In genomic region chr2:24045511-24046508, GRCh38 we compare ENCODE assay signal across 9 cellular contexts. TPM values are rescaled to one million over a fixed set of nuclear protein-coding genes. Genes with fewer than 3 reads are reported as not detected.
DNase-seq lines count a peak whose midpoint lies in the region; ATAC-seq and TF ChIP-seq lines count a peak whose summit lies in the region.
"Had no signal": no experiment of that assay in that cellular context is flagged by ENCODE, and none has a peak within 500 bp of the region (broad histone marks: within the 10 kb centered on the region; RNA-seq: fewer than 3 reads in every experiment).

No MANE protein-coding gene starts in this region.

- H3K9ac ChIP-seq in iPS-15b (ENCODE audit: low read depth, low read length), result no peak overlapping the region

- H3K4me3 ChIP-seq in WI38 (ENCODE audit: low read depth, low read length) (peak overlapping the region; percentile 84), iPS-15b (ENCODE audit: low read depth, low read length) (peak overlapping the region; percentile 79), stomach (peak overlapping the region in 3 of 4 donors; percentile 61 to 87 (median 70))

- TF ChIP-seq POLR2A in stomach (IDR thresholded peaks at IDR 0.05) (no peak), erythroblast (IDR thresholded peaks at IDR 0.05; ENCODE audit: low read length) (no peak)

- no peak for DNase-seq in activated naive CD4-positive, alpha-beta T cell treated with anti-CD3 and anti-CD28 coated beads, Interleukin-2, amount 10 ng/mL, durations not matched to agents 7 days and 5 days
- no peak for DNase-seq in activated naive CD4-positive, alpha-beta T cell treated with anti-CD3 and anti-CD28 coated beads, Interleukin-2, amount 50 U/mL, for 16 hours
- DNase-seq in stomach (no peak), erythroblast (lab: John Stamatoyannopoulos, UW) (no peak)
- DNase-seq in stimulated activated CD4-positive, alpha-beta T cell treated with anti-CD3 and anti-CD28 coated beads, Interleukin-4, amount 100 ng/mL, for 4 hours, result no peak
- DNase-seq: stimulated activated CD4-positive, alpha-beta T cell treated with anti-CD3 and anti-CD28 coated beads, Interleukin-2, amount 100 ng/mL, for 48 hours had no signal

- WGBS in stomach, 5 donors, result 74 to 84% (median 80%) methylated on average over 11 of the region's 11 CpGs

- H3K4me1 Mint-ChIP-seq in activated naive CD4-positive, alpha-beta T cell treated with anti-CD3 and anti-CD28 coated beads, Interleukin-2, amount 10 ng/mL, durations not matched to agents 7 days and 5 days, result peaks cover 36% of the 10 kb centered on the region

- intact Hi-C loops in stomach (cut with DNase I; ENCODE audit: low total_unique reads), result no loop called here

- no peak for TF ChIP-seq EP300 in stomach (IDR thresholded peaks at IDR 0.05)

- no peaks in the 10 kb centered on the region for H3K27me3 ChIP-seq in iPS-15b (ENCODE audit: control insufficient read depth, insufficient read depth, low read length)
- H3K27me3 ChIP-seq in stomach, result peaks cover 0 to 8% (median 3%) of the 10 kb centered on the region in 3 donors

- H3K4me3 Mint-ChIP-seq in activated naive CD4-positive, alpha-beta T cell treated with anti-CD3 and anti-CD28 coated beads, Interleukin-2, amount 10 ng/mL, durations not matched to agents 7 days and 5 days, result peak overlapping the region; percentile 96

- peaks cover 11% of the 10 kb centered on the region for H3K27me3 Mint-ChIP-seq in activated naive CD4-positive, alpha-beta T cell treated with anti-CD3 and anti-CD28 coated beads, Interleukin-2, amount 10 ng/mL, durations not matched to agents 7 days and 5 days

- peaks cover 2% of the 10 kb centered on the region for H3K4me1 ChIP-seq in iPS-15b (ENCODE audit: control insufficient read depth, insufficient read depth, low read length)
- peaks cover 20 to 46% (median 39%) of the 10 kb centered on the region in 4 donors for H3K4me1 ChIP-seq in stomach

- no peaks in the 10 kb centered on the region for H3K36me3 ChIP-seq in iPS-15b (ENCODE audit: control insufficient read depth, insufficient read depth, low read length)
- no peaks in the 10 kb centered on the region for H3K36me3 ChIP-seq in stomach

- CTCF ChIA-PET in activated naive CD4-positive, alpha-beta T cell treated with anti-CD3 and anti-CD28 coated beads, Interleukin-2, amount 10 ng/mL, durations not matched to agents 7 days and 5 days (lab: Charles Lee), result no interaction called here

- H3K36me3 Mint-ChIP-seq in activated naive CD4-positive, alpha-beta T cell treated with anti-CD3 and anti-CD28 coated beads, Interleukin-2, amount 10 ng/mL, durations not matched to agents 7 days and 5 days, result peaks cover 2% of the 10 kb centered on the region

- TF ChIP-seq CTCF in WI38 (IDR thresholded peaks at IDR 0.05; ENCODE audit: low read depth, low read length), result no peak
- TF ChIP-seq CTCF in stomach (IDR thresholded peaks at IDR 0.05), result no peak

- H3K9me3 Mint-ChIP-seq in activated naive CD4-positive, alpha-beta T cell treated with anti-CD3 and anti-CD28 coated beads, Interleukin-2, amount 10 ng/mL, durations not matched to agents 7 days and 5 days, result no peaks in the 10 kb centered on the region

- H3K9me3 ChIP-seq in iPS-15b (ENCODE audit: control insufficient read depth, insufficient read depth, low read length) (no peaks in the 10 kb centered on the region), stomach (peaks cover 0 to 2% (median 0%) of the 10 kb centered on the region in 4 donors)

- H3K27ac ChIP-seq in stomach, result no peak overlapping the region

- H3K27ac Mint-ChIP-seq in activated naive CD4-positive, alpha-beta T cell treated with anti-CD3 and anti-CD28 coated beads, Interleukin-2, amount 10 ng/mL, durations not matched to agents 7 days and 5 days, result no peak overlapping the region

- no peak for ATAC-seq in GM18519 (IDR thresholded peaks at IDR 0.05; ENCODE audit: low FRiP score, unreplicated experiment)

RNA-seq across cellular contexts. Expression of gene WDCP, which starts 1.4 kb away (rescaled TPM):
- total RNA-seq in stomach, result 10 to 100 TPM in 1 of 5 donors, 1 to 10 TPM in 4; 1.2 to 25.9 (median 4.9) TPM
- polyA plus RNA-seq in stomach, result 1 to 10 TPM; 1.5 to 2.0 (median 1.8) TPM

RNA-seq across cellular contexts. Expression of gene FKBP1B, which starts 3.7 kb away (rescaled TPM):
- 10 to 100 TPM in 1 of 5 donors, 1 to 10 TPM in 3, not detected in 1; 1.3 to 13.6 (median 7.3) TPM for total RNA-seq in stomach
- 10 to 100 TPM; 21.1 to 34.3 (median 30.4) TPM for polyA plus RNA-seq in stomach

RNA-seq across cellular contexts. Expression of gene SF3B6, which starts 30.3 kb away (rescaled TPM):
- total RNA-seq in stomach, result 100 to 1,000 TPM in 1 of 5 donors, 10 to 100 TPM in 4; 18.8 to 121 (median 40.7) TPM
- polyA plus RNA-seq in stomach, result 100 to 1,000 TPM; 125 to 139 (median 126) TPM

RNA-seq across cellular contexts. Expression of gene MFSD2B, which starts 35.9 kb away (rescaled TPM):
- total RNA-seq in stomach, result not detected
- under 1 TPM in 2 of 3 donors, not detected in 1; 0.12 to 0.61 TPM for polyA plus RNA-seq in stomach

RNA-seq across cellular contexts. Expression of gene TP53I3, which starts 38.8 kb away (rescaled TPM):
- total RNA-seq in stomach, result 100 to 1,000 TPM in 1 of 5 donors, 10 to 100 TPM in 3, 1 to 10 TPM in 1; 9.3 to 103 (median 38.7) TPM
- polyA plus RNA-seq in stomach, result 10 to 100 TPM; 23.7 to 66.6 (median 47.0) TPM
